In the genomic region with DNA sequence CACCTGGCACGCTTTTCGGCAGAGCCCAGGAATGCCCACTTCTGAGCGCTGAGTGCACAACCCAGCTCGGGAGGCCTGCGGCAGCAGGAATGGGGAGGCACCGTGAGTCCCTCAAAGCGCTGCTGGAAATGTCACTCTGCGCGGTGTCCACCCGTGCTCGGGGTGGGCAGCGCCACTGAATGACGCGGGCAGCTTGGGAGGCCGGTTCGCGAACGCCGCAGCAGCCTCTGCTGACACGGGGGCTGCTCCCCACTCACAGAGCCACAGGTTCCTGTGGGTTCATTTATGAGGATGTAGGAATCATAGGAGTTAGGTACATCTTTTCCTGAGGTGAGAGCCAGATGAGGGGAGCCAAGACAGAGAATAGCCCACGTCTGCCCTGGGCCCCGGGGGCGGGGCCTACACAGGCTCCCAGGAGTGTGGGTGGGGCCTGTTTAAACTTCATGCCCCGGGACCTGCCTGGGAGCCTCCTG, we compare ENCODE assay signal across 24 cellular contexts.
DNase-seq lines count a peak whose midpoint lies in the region; ATAC-seq, FAIRE-seq and TF ChIP-seq lines count a peak whose summit lies in the region.
"Had no signal": no experiment of that assay in that cellular context is flagged by ENCODE, and none has a peak within 500 bp of the region (broad histone marks: within the 10 kb centered on the region; RNA-seq: fewer than 3 reads in every experiment).

No MANE protein-coding gene starts in this region.

- no peak overlapping the region for H3K18ac ChIP-seq in neuronal stem cell (ENCODE audit: low read length)

- no peaks in the 10 kb centered on the region for H3K36me3 Mint-ChIP-seq in activated T-cell treated with anti-CD3 and anti-CD28 coated beads, Interleukin-2, amount 50 U/mL, for 24 hours (ENCODE audit: low read depth)
- H3K36me3 Mint-ChIP-seq in activated T-cell treated with anti-CD3 and anti-CD28 coated beads, Interleukin-2, amount 50 U/mL, for 72 hours (ENCODE audit: insufficient read depth in 2 of 2), result peaks cover 3 to 8% of the 10 kb centered on the region in 2 donors

- H4K91ac ChIP-seq in neuronal stem cell (ENCODE audit: low read depth, low read length, poor library complexity), result no peak overlapping the region

- no TSS peak for BruUV-seq in K562 (replicated peaks; lab: Mats Ljungman, UMichigan)

- H2BK5ac ChIP-seq in neuronal stem cell (ENCODE audit: low read length), result peak overlapping the region; percentile 1

- H3K4me2 ChIP-seq in K562 (ENCODE audit: insufficient read depth, low read length) (no peak overlapping the region), neuronal stem cell (ENCODE audit: insufficient read depth, low read length, poor library complexity, severe bottlenecking) (no peak overlapping the region)

- TF ChIP-seq EP300 in K562 (IDR thresholded peaks at IDR 0.05; ENCODE audit: low read length), result no peak

- H3K14ac ChIP-seq in neuronal stem cell (ENCODE audit: low read length), result no peak overlapping the region

- H2AFZ ChIP-seq in K562 (ENCODE audit: low read depth, low read length), result no peak overlapping the region
- no peak overlapping the region for H2AFZ ChIP-seq in neuronal stem cell (ENCODE audit: low read length)

- no peak for ATAC-seq in activated T-cell treated with anti-CD3 and anti-CD28 coated beads, Interleukin-2, amount 50 U/mL, for 72 hours (replicated peaks in 1 of 2)
- ATAC-seq in K562 (peak; percentile 54; the same call in 2 of the 3 replicates), GM18870 (IDR thresholded peaks at IDR 0.05; ENCODE audit: unreplicated experiment) (no peak)
- ATAC-seq: HepG2 had no signal

- DNase-seq in activated T-cell treated with anti-CD3 and anti-CD28 coated beads, Interleukin-2, amount 50 U/mL, for 24 hours, result peak; percentile 11
- no peak for DNase-seq in activated T-cell treated with anti-CD3 and anti-CD28 coated beads, Interleukin-2, amount 50 U/mL, for 72 hours
- DNase-seq in K562 (ENCODE audit: extremely low read depth in 1 of 4, low spot score in 3 of 4) (peak in 2 of 4 experiments; percentile 47 to 56), neuronal stem cell (ENCODE audit: low spot score) (no peak), epidermal melanocyte (ENCODE audit: insufficient read length, low spot score) (no peak), middle frontal gyrus (ENCODE audit: extremely low spot score, low spot score) (no peak)
- DNase-seq: AML-193; KBM-7; NCI-H1092; NCI-H1436 treated with DMSO at 0.1 percent for 48 hours; NCI-H2029; NCI-H2227 treated with DMSO at 0.1 percent for 48 hours; NCI-H510A; NCI-H774; NK-92 treated with Interleukin-12 subunit alpha and Interleukin-12 subunit beta, amount 100 ng/mL, for 24 hours; SHP77 treated with DMSO at 0.1 percent for 48 hours had no signal

- FAIRE-seq in K562 (lab: Jason Lieb, UNC), result no peak
- FAIRE-seq: G401.6, GM18507, HepG2 had no signal

- no peak overlapping the region for H2BK15ac ChIP-seq in neuronal stem cell (ENCODE audit: low read length)

- no peaks in the 10 kb centered on the region for H3K79me1 ChIP-seq in neuronal stem cell (ENCODE audit: low read depth, low read length)

- H2BK12ac ChIP-seq in neuronal stem cell (ENCODE audit: low read length), result no peak overlapping the region

- no peak overlapping the region for H2AK5ac ChIP-seq in neuronal stem cell (ENCODE audit: low read depth, low read length)

- no peak overlapping the region for H3K27ac Mint-ChIP-seq in activated T-cell treated with anti-CD3 and anti-CD28 coated beads, Interleukin-2, amount 50 U/mL, for 24 hours
- no peak overlapping the region for H3K27ac Mint-ChIP-seq in activated T-cell treated with anti-CD3 and anti-CD28 coated beads, Interleukin-2, amount 50 U/mL, for 72 hours
- H3K27ac Mint-ChIP-seq: CD14-positive monocyte had no signal

- POLR2A ChIA-PET in K562 (lab: Yijun Ruan, JAX), result interaction anchor here (0.6 to 1.1 kb wide), 2 partner anchors 23 to 81 kb away, joined by 3 to 4 read pairs; no protein-coding TSS in a partner anchor

- no peak overlapping the region for H3K9ac ChIP-seq in K562 (ENCODE audit: insufficient read depth in 1 of 2, low read depth in 2 of 2, low read length in 2 of 2)
- H3K9ac ChIP-seq in neuronal stem cell (ENCODE audit: low read depth, low read length, poor library complexity), result no peak overlapping the region

- H3K9me3 ChIP-seq in K562 (replicated peaks; ENCODE audit: control insufficient read depth, insufficient read depth, low read depth, low read length) (no peaks in the 10 kb centered on the region), neuronal stem cell (replicated peaks in 1 of 2; ENCODE audit: control insufficient read depth in 2 of 2, insufficient read depth in 1 of 2, low read depth in 1 of 2, low read length in 2 of 2) (no peaks in the 10 kb centered on the region)

- H3K4me1 ChIP-seq in K562 (replicated peaks in 1 of 2; ENCODE audit: control insufficient read depth in 2 of 2, insufficient read depth in 2 of 2, low read length in 2 of 2), result peaks cover 0 to 11% of the 10 kb centered on the region in 2 experiments; a peak in 2 of 5 replicates
- peaks cover 11 to 18% of the 10 kb centered on the region in 2 donors for H3K4me1 ChIP-seq in neuronal stem cell (ENCODE audit: control insufficient read depth in 2 of 2, insufficient read depth in 1 of 2, low read depth in 1 of 2, low read length in 2 of 2)

- no peak for TF ChIP-seq POLR2A in K562 (conservative IDR thresholded peaks at IDR 0.05)

- H3K36me3 ChIP-seq in K562 (ENCODE audit: control insufficient read depth, insufficient read depth, low read length), result no peaks in the 10 kb centered on the region
- H3K36me3 ChIP-seq in neuronal stem cell (replicated peaks in 1 of 2; ENCODE audit: control insufficient read depth in 2 of 2, insufficient read depth in 2 of 2, low read length in 2 of 2), result no peaks in the 10 kb centered on the region

- no peaks in the 10 kb centered on the region for H3K27me3 Mint-ChIP-seq in activated T-cell treated with anti-CD3 and anti-CD28 coated beads, Interleukin-2, amount 50 U/mL, for 24 hours
- no peaks in the 10 kb centered on the region for H3K27me3 Mint-ChIP-seq in activated T-cell treated with anti-CD3 and anti-CD28 coated beads, Interleukin-2, amount 50 U/mL, for 72 hours (ENCODE audit: low read depth)

- H4K8ac ChIP-seq in neuronal stem cell (ENCODE audit: low read depth, low read length), result no peak overlapping the region

- peaks cover 7% of the 10 kb centered on the region for H4K20me1 ChIP-seq in K562 (replicated peaks; ENCODE audit: control insufficient read depth, insufficient read depth, low read length)

- H3K23ac ChIP-seq in neuronal stem cell (ENCODE audit: low read depth, low read length, poor library complexity), result peak overlapping the region; percentile 16

- CTCF ChIA-PET in K562 (lab: Yijun Ruan, JAX; ENCODE audit: low intra/inter-chr PET ratio), result no interaction called here

- no peak for TF ChIP-seq RAD21 in K562 (CRISPR knock-in tag; conservative IDR thresholded peaks at IDR 0.05 in 1 of 2, IDR thresholded peaks at IDR 0.05 in 1 of 2)

- peaks cover 9% of the 10 kb centered on the region for H3K4me1 Mint-ChIP-seq in activated T-cell treated with anti-CD3 and anti-CD28 coated beads, Interleukin-2, amount 50 U/mL, for 24 hours (ENCODE audit: low read depth)
- no peaks in the 10 kb centered on the region for H3K4me1 Mint-ChIP-seq in activated T-cell treated with anti-CD3 and anti-CD28 coated beads, Interleukin-2, amount 50 U/mL, for 72 hours (ENCODE audit: low read depth)
- H3K4me1 Mint-ChIP-seq: CD14-positive monocyte had no signal

- TF ChIP-seq CTCF in K562 (IDR thresholded peaks at IDR 0.05 in 2 of 3, conservative IDR thresholded peaks at IDR 0.05 in 1 of 3; ENCODE audit: insufficient read depth in 2 of 3, low read depth in 1 of 3, low read length in 3 of 3), result no peak

- no peaks in the 10 kb centered on the region for H3K9me1 ChIP-seq in K562 (ENCODE audit: control insufficient read depth, insufficient read depth, low read length)

- no peak overlapping the region for H3K4ac ChIP-seq in neuronal stem cell (ENCODE audit: low read length)

- no peak overlapping the region for H3K4me3 Mint-ChIP-seq in activated T-cell treated with anti-CD3 and anti-CD28 coated beads, Interleukin-2, amount 50 U/mL, for 24 hours
- no peak overlapping the region for H3K4me3 Mint-ChIP-seq in activated T-cell treated with anti-CD3 and anti-CD28 coated beads, Interleukin-2, amount 50 U/mL, for 72 hours
- H3K4me3 Mint-ChIP-seq: CD14-positive monocyte had no signal

- 7% methylated on average over 24 of the region's 24 CpGs for WGBS in K562 (ENCODE audit: insufficient coverage, low coverage, missing lambda C conversion rate)
- no CpG with 5 or more reads among the region's 24 CpGs for WGBS in neuronal stem cell (ENCODE audit: extremely low coverage in 2 of 2, insufficient read length in 2 of 2, insufficient replicate concordance in 1 of 2), 2 donors

- no peak overlapping the region for H2BK120ac ChIP-seq in neuronal stem cell (ENCODE audit: low read depth, low read length)

- H3K27ac ChIP-seq in K562 (ENCODE audit: extremely low read depth, low read depth, low read length) (no peak overlapping the region), neuronal stem cell (replicated peaks; ENCODE audit: low read length) (no peak overlapping the region)
- H3K27ac ChIP-seq: HL-60, RWPE1, SK-N-MC had no signal

- intact Hi-C loops in K562 (cut with micrococcal nuclease), result no loop called here

- in situ Hi-C loops in K562 (cut with MboI), result loop anchor here (25.0 kb wide), 1 partner anchor 873 kb away; no protein-coding TSS in a partner anchor

- H3K4me3 ChIP-seq in K562 (no peak overlapping the region), neuronal stem cell (ENCODE audit: low read length in 2 of 2) (no peak overlapping the region)
- H3K4me3 ChIP-seq: SK-N-MC had no signal

- no peaks in the 10 kb centered on the region for H3K79me2 ChIP-seq in K562 (ENCODE audit: control insufficient read depth, insufficient read depth, low read length)

- H3K9me3 Mint-ChIP-seq in activated T-cell treated with anti-CD3 and anti-CD28 coated beads, Interleukin-2, amount 50 U/mL, for 24 hours, result no peaks in the 10 kb centered on the region
- peaks cover 0 to 4% of the 10 kb centered on the region in 2 donors for H3K9me3 Mint-ChIP-seq in activated T-cell treated with anti-CD3 and anti-CD28 coated beads, Interleukin-2, amount 50 U/mL, for 72 hours

- peaks cover 19 to 62% of the 10 kb centered on the region in 2 experiments for H3K27me3 ChIP-seq in K562 (ENCODE audit: control insufficient read depth in 2 of 2, insufficient read depth in 2 of 2, low read length in 2 of 2)
- peaks cover 0 to 1% (median 0%) of the 10 kb centered on the region in 3 experiments for H3K27me3 ChIP-seq in neuronal stem cell (ENCODE audit: control insufficient read depth in 3 of 3, insufficient read depth in 3 of 3, low read depth in 1 of 3, low read length in 3 of 3)

TF ChIP-seq in K562, 482 proteins besides CTCF, POLR2A, EP300 and RAD21:
- TF ChIP-seq ILF3 (IDR thresholded peaks at IDR 0.05; ENCODE audit: borderline replicate concordance) (no peak), ZNF23 (CRISPR knock-in tag; IDR thresholded peaks at IDR 0.05) (no peak), SRSF3 (IDR thresholded peaks at IDR 0.05; ENCODE audit: insufficient read depth, low read length) (no peak), MTA1 (IDR thresholded peaks at IDR 0.05; ENCODE audit: borderline replicate concordance) (no peak)
